13 cellular contexts compared by ENCODE assay signal in the genomic region with DNA sequence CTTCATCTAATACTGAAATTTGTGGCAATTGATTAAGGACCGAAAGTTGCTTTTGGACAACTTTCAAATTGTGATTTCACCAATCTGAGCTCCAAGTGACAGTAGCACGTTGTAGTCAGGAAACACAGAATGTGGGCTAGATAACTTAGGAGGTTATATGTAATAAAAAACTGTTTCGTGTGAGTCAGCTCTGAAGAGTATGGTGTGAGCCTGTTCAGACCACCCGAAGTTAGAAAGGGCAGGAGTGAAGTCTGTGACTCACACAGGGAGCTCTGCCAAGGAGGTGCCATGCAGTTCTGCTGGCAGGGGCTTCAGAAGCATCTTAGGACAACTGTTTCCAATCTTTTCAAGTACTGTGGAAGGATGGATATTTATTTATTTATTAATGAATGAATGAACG. TPM values are rescaled to one million over a fixed set of nuclear protein-coding genes. Genes with fewer than 3 reads are reported as not detected.
DNase-seq lines count a peak whose midpoint lies in the region; ATAC-seq and TF ChIP-seq lines count a peak whose summit lies in the region.
"Had no signal": no experiment of that assay in that cellular context is flagged by ENCODE, and none has a peak within 500 bp of the region (broad histone marks: within the 10 kb centered on the region; RNA-seq: fewer than 3 reads in every experiment).

No MANE protein-coding gene starts in this region.

- in situ Hi-C loops in ACHN (cut with HindIII; ENCODE audit: low pct_ligation_motif_present, low pct_unique_long_range_greater_than_20kb, low sequenced_read_pairs): no loop called here
- in situ Hi-C loops in astrocyte of the spinal cord (cut with HindIII; ENCODE audit: low sequenced_read_pairs): no loop called here

- H3K27me3 Mint-ChIP-seq in endothelial cell (ENCODE audit: unreplicated experiment): no peaks in the 10 kb centered on the region
- H3K27me3 Mint-ChIP-seq: activated naive CD8-positive, alpha-beta T cell had no signal

- intact Hi-C loops in left colon (cut with DNase I, micrococcal nuclease): no loop called here

- ATAC-seq in HG03108 (IDR thresholded peaks at IDR 0.05; ENCODE audit: unreplicated experiment) (no peak), left colon (no peak)
- no peak for ATAC-seq in activated CD4-positive, CD25-positive, alpha-beta regulatory T cell treated with anti-CD3 and anti-CD28 coated beads, Interleukin-2, amount 50 U/mL, for 24 hours

- no peak overlapping the region for H3K4me3 Mint-ChIP-seq in endothelial cell (ENCODE audit: unreplicated experiment)
- H3K4me3 Mint-ChIP-seq: activated B cell treated with CpG ODN at 0.5 μM for 24 hours; activated naive CD8-positive, alpha-beta T cell; CD8-positive, alpha-beta memory T cell had no signal

- no peak overlapping the region for H3K4me3 ChIP-seq in astrocyte of the spinal cord (ENCODE audit: low read depth, low read length)
- H3K4me3 ChIP-seq in kidney epithelial cell (ENCODE audit: low read depth, low read length): no peak overlapping the region
- H3K4me3 ChIP-seq: thyroid gland had no signal

- no peaks in the 10 kb centered on the region for H3K27me3 ChIP-seq in kidney epithelial cell (ENCODE audit: control insufficient read depth, insufficient read depth, low read length)
- H3K27me3 ChIP-seq: thyroid gland had no signal

- H3K36me3 ChIP-seq in kidney epithelial cell (ENCODE audit: control insufficient read depth, insufficient read depth, low read length): no peaks in the 10 kb centered on the region
- H3K36me3 ChIP-seq: thyroid gland had no signal

- H3K27ac Mint-ChIP-seq in endothelial cell (ENCODE audit: unreplicated experiment): no peak overlapping the region
- H3K27ac Mint-ChIP-seq: activated B cell treated with CpG ODN at 0.5 μM for 24 hours; activated naive CD8-positive, alpha-beta T cell had no signal

- H3K4me1 Mint-ChIP-seq in endothelial cell (ENCODE audit: unreplicated experiment): peaks cover 21% of the 10 kb centered on the region

- DNase-seq in ACHN (peak; percentile 75), HK-2 (ENCODE audit: unreplicated experiment) (peak; percentile 47), astrocyte of the spinal cord (ENCODE audit: low read depth, low spot score) (peak; percentile 83), kidney epithelial cell (ENCODE audit: low read depth) (peak; percentile 56), endothelial cell (ENCODE audit: low spot score) (no peak), left colon (no peak)
- DNase-seq: activated B cell treated with CpG ODN at 0.5 μM for 24 hours; CD8-positive, alpha-beta memory T cell; stimulated activated CD4-positive, alpha-beta T cell treated with anti-CD3 and anti-CD28 coated beads, Interleukin-4, amount 100 ng/mL, for 24 hours; thyroid gland had no signal

- no peaks in the 10 kb centered on the region for H3K9me3 Mint-ChIP-seq in endothelial cell (ENCODE audit: unreplicated experiment)
- H3K9me3 Mint-ChIP-seq: activated B cell treated with CpG ODN at 0.5 μM for 24 hours; CD8-positive, alpha-beta memory T cell had no signal

- H3K36me3 Mint-ChIP-seq in endothelial cell (ENCODE audit: low read depth, unreplicated experiment): peaks cover 2% of the 10 kb centered on the region
- H3K36me3 Mint-ChIP-seq: activated naive CD8-positive, alpha-beta T cell had no signal

- TF ChIP-seq CTCF in astrocyte of the spinal cord (IDR thresholded peaks at IDR 0.05; ENCODE audit: low read depth, low read length): no peak
- no peak for TF ChIP-seq CTCF in kidney epithelial cell (IDR thresholded peaks at IDR 0.05; ENCODE audit: insufficient read depth, low read length, poor library complexity, severe bottlenecking)
- TF ChIP-seq CTCF in endothelial cell (IDR thresholded peaks at IDR 0.05; ENCODE audit: unreplicated experiment): no peak

RNA-seq across cellular contexts. Expression of gene ZBTB34, which starts 16.4 kb away (rescaled TPM):
- 10.4 and 11.2 TPM in 2 replicates for total RNA-seq in kidney epithelial cell
- total RNA-seq in endothelial cell (ENCODE audit: unreplicated experiment): 22.9 TPM
- total RNA-seq in left colon: 1 to 10 TPM; 6.6 to 9.4 TPM

RNA-seq across cellular contexts. Expression of gene ZBTB43, which starts 39.2 kb away (rescaled TPM):
- total RNA-seq in kidney epithelial cell: 11.8 and 12.7 TPM in 2 replicates
- 16.7 TPM for total RNA-seq in endothelial cell (ENCODE audit: unreplicated experiment)
- 10 to 100 TPM; 15.5 to 17.3 TPM for total RNA-seq in left colon

Comparison
In these comparisons a context has a peak if more than half of its experiments do, and no peak if none do; other contexts are left out.
1. DNase-seq: peak in ACHN (single experiment), HK-2 (single experiment), astrocyte of the spinal cord (single experiment) and kidney epithelial cell (single experiment); none in endothelial cell (single experiment) and left colon (0 of 2).